ENCODE assay signal across 20 cellular contexts in the genomic region with DNA sequence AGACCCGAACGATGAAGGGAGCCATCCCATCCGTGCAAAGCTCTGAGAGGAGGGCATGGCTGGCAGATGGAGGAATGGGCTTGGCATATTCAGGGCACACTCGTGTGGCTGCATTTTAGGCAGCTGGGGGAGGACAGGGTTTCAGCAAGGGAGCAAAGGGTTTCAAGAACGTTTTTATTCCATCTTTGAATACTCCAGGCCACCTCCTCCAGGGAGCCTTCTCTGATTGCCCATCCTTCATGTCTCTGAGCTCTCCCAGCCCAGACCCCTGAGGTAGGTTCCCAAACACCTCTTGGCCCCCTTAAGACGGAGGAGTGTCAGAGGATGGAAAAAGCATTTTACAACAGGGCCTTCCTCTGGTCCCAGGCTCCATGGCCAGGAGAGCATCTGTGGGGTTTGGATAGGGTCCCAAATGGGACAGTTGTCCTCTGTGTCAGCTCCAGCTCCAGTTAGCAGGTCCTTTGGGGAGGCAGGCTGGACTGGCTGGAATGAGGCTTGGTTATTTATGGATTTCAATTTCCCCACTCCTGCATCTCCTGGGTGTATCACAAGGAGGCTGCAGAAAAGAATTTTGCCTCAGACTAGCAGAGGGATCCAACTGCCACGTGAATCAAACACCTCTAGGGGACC. TPM values are rescaled to one million over a fixed set of nuclear protein-coding genes. Genes with fewer than 3 reads are reported as not detected.
A peak's percentile ranks its signal among the peaks of the same experiment; 100 is the strongest.
DNase-seq lines count a peak whose midpoint lies in the region; ATAC-seq and TF ChIP-seq lines count a peak whose summit lies in the region.
"Had no signal": no experiment of that assay in that cellular context is flagged by ENCODE, and none has a peak within 500 bp of the region (broad histone marks: within the 10 kb centered on the region; RNA-seq: fewer than 3 reads in every experiment).

No MANE protein-coding gene starts in this region.

- no peak overlapping the region for H3K23ac ChIP-seq in IMR-90 (ENCODE audit: low read depth, low read length)

- H3K27me3 ChIP-seq in IMR-90 (ENCODE audit: control insufficient read depth, insufficient read depth, low read length) (peaks cover 14% of the 10 kb centered on the region), spleen (replicated peaks in 1 of 7) (peaks cover 0 to 55% (median 0%) of the 10 kb centered on the region in 7 donors)

- H3K4me3 ChIP-seq in IMR-90 (ENCODE audit: insufficient read depth, low read depth, low read length) (no peak overlapping the region), spleen (no peak overlapping the region)
- H3K4me3 ChIP-seq: GM23338 had no signal

- no peak overlapping the region for H2BK120ac ChIP-seq in IMR-90 (ENCODE audit: low read depth, low read length)

- no peak overlapping the region for H2AK5ac ChIP-seq in IMR-90 (ENCODE audit: low read depth, low read length)

- H4K5ac ChIP-seq in IMR-90 (ENCODE audit: low read depth, low read length): no peak overlapping the region

- no peak overlapping the region for H3K56ac ChIP-seq in IMR-90 (ENCODE audit: extremely low read depth, insufficient read depth, low read length)

- no peak for TF ChIP-seq RAD21 in IMR-90 (IDR thresholded peaks at IDR 0.05; ENCODE audit: low read length)

- H2AK9ac ChIP-seq in IMR-90 (replicated peaks; ENCODE audit: low read depth, low read length, poor library complexity): peak overlapping the region; percentile 42

- no peak overlapping the region for H2BK20ac ChIP-seq in IMR-90 (ENCODE audit: low read depth, low read length)

- H3K4me2 ChIP-seq in IMR-90 (ENCODE audit: low read depth, low read length): no peak overlapping the region
- H3K4me2 ChIP-seq: GM23338 had no signal

- in situ Hi-C loops in IMR-90 (cut with MboI; ENCODE audit: low sequenced_read_pairs): no loop called here

- H3K18ac ChIP-seq in IMR-90 (ENCODE audit: low read depth, low read length): no peak overlapping the region

- POLR2A ChIA-PET in IMR-90 (lab: Charles Lee; ENCODE audit: unreplicated experiment): no interaction called here

- H3K36me3 ChIP-seq in IMR-90 (ENCODE audit: control insufficient read depth, insufficient read depth, low read length) (no peaks in the 10 kb centered on the region), spleen (no peaks in the 10 kb centered on the region)

- no peaks in the 10 kb centered on the region for H3K9me3 ChIP-seq in IMR-90 (ENCODE audit: control insufficient read depth, insufficient read depth, low read length)
- H3K9me3 ChIP-seq in spleen: no peaks in the 10 kb centered on the region

- H3K4ac ChIP-seq in IMR-90 (ENCODE audit: low read depth, low read length): no peak overlapping the region

- WGBS in IMR-90 (ENCODE audit: extremely low coverage in 2 of 2, insufficient read length in 1 of 2), 2 experiments: no CpG with 5 or more reads among the region's 7 CpGs
- 68 to 79% (median 74%) methylated on average over 7 of the region's 7 CpGs for WGBS in spleen, 5 donors

- no peaks in the 10 kb centered on the region for H3K9me1 ChIP-seq in IMR-90 (ENCODE audit: insufficient read depth, low read length)

- TF ChIP-seq POLR2A in IMR-90 (IDR thresholded peaks at IDR 0.05; ENCODE audit: low read depth, low read length) (no peak), spleen (IDR thresholded peaks at IDR 0.05) (no peak)

- H3K4me1 ChIP-seq in IMR-90 (ENCODE audit: control insufficient read depth, insufficient read depth, low read length) (no peaks in the 10 kb centered on the region), spleen (no peaks in the 10 kb centered on the region)

- H4K8ac ChIP-seq in IMR-90 (ENCODE audit: low read depth in 2 of 2, low read length in 2 of 2): no peak overlapping the region

- no peaks in the 10 kb centered on the region for H4K20me1 ChIP-seq in IMR-90 (ENCODE audit: insufficient read depth, low read length)

- no peak overlapping the region for H2AFZ ChIP-seq in IMR-90 (replicated peaks; ENCODE audit: low read length, poor library complexity)
- H2AFZ ChIP-seq: GM23338 had no signal

- no TSS peak for BruUV-seq in IMR-90 (replicated peaks; lab: Mats Ljungman, UMichigan)

- H2BK15ac ChIP-seq in IMR-90 (ENCODE audit: low read depth, low read length): no peak overlapping the region

- H3K9ac ChIP-seq in IMR-90 (ENCODE audit: low read depth, low read length): no peak overlapping the region

- H3K27ac ChIP-seq in IMR-90 (ENCODE audit: insufficient read depth, low read length): no peak overlapping the region
- peak overlapping the region; percentile 29 for H3K27ac ChIP-seq in cingulate gyrus (ENCODE audit: low read depth, low read length)
- H3K27ac ChIP-seq in spleen: no peak overlapping the region

- H2BK5ac ChIP-seq in IMR-90 (ENCODE audit: low read depth, low read length, poor library complexity, severe bottlenecking): no peak overlapping the region

- H4K91ac ChIP-seq in IMR-90 (ENCODE audit: insufficient read depth, low read depth, low read length): no peak overlapping the region

- CTCF ChIA-PET in IMR-90 (lab: Yijun Ruan, JAX): no interaction called here

- no peak for ATAC-seq in IMR-90 (ENCODE audit: low read depth)
- no peak for ATAC-seq in GM21515 (IDR thresholded peaks at IDR 0.05; ENCODE audit: unreplicated experiment)
- ATAC-seq in HG03159 (IDR thresholded peaks at IDR 0.05; ENCODE audit: unreplicated experiment): no peak
- ATAC-seq: GM23338, HCT116 had no signal

- intact Hi-C loops in IMR-90 (cut with micrococcal nuclease): no loop called here
- intact Hi-C loops in spleen (cut with DNase I; ENCODE audit: low total_unique reads): no loop called here

- no peak for DNase-seq in IMR-90
- DNase-seq in myocyte (ENCODE audit: low read depth): peak; percentile 60
- DNase-seq in spleen: peak; percentile 14
- no peak for DNase-seq in dermis blood vessel endothelial cell
- DNase-seq: 8988T; C1 segment of cervical spinal cord; Calu3; CD4-positive, alpha-beta memory T cell; COR-L47; DMS153; DND-41; H9 had no signal

- no peak overlapping the region for H3K14ac ChIP-seq in IMR-90 (replicated peaks; ENCODE audit: low read depth, low read length)

- H3K79me1 ChIP-seq in IMR-90 (ENCODE audit: low read depth in 1 of 2, low read length in 2 of 2): no peaks in the 10 kb centered on the region

- dilution Hi-C loops in IMR-90 (cut with HindIII; ENCODE audit: low sequenced_read_pairs, unreplicated experiment): no loop called here

- no peak for TF ChIP-seq CTCF in IMR-90 (conservative IDR thresholded peaks at IDR 0.05; ENCODE audit: low read depth, low read length)
- no peak for TF ChIP-seq CTCF in spleen (IDR thresholded peaks at IDR 0.05 in 8 of 11, conservative IDR thresholded peaks at IDR 0.05 in 3 of 11)

TF ChIP-seq in IMR-90, 13 proteins besides CTCF, POLR2A, EP300 and RAD21:
- TF ChIP-seq CHD1 (IDR thresholded peaks at IDR 0.05; ENCODE audit: low read depth, low read length) (no peak), RFX5 (IDR thresholded peaks at IDR 0.05; ENCODE audit: low read depth, low read length) (no peak), MAFK (IDR thresholded peaks at IDR 0.05; ENCODE audit: low read depth, low read length) (no peak)
- TF ChIP-seq, protein P1, sequence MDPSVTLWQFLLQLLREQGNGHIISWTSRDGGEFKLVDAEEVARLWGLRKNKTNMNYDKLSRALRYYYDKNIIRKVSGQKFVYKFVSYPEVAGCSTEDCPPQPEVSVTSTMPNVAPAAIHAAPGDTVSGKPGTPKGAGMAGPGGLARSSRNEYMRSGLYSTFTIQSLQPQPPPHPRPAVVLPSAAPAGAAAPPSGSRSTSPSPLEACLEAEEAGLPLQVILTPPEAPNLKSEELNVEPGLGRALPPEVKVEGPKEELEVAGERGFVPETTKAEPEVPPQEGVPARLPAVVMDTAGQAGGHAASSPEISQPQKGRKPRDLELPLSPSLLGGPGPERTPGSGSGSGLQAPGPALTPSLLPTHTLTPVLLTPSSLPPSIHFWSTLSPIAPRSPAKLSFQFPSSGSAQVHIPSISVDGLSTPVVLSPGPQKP (IDR thresholded peaks at IDR 0.05; ENCODE audit: borderline replicate concordance, low read depth, low read length): no peak

RNA-seq across cellular contexts. Expression of a gene that starts 17.7 kb away (rescaled TPM):
- total RNA-seq in IMR-90 (2012; rRNA removed) (not detected in 2 replicates), myocyte (0.26 TPM in 1 of 2 replicates, not detected in the other), spleen (1 to 10 TPM in 5 of 7 donors, under 1 TPM in 2; 0.20 to 3.0 (median 1.2) TPM), dermis blood vessel endothelial cell (under 0.01 TPM in 1 of 2 replicates, not detected in the other)
- polyA plus RNA-seq in IMR-90 (2012; rRNA removed) (0.02 TPM in 1 of 2 replicates, not detected in the other), spleen (under 1 TPM; 0.11 to 0.45 (median 0.13) TPM)
- not detected in 2 replicates for polyA plus RNA-seq in IMR-90 (2012; cell fraction: cytosol; rRNA removed)
- polyA plus RNA-seq in IMR-90 (2012; cell fraction: nucleus; rRNA removed; ENCODE audit: low replicate concordance): not detected in 2 replicates
- polyA plus RNA-seq in myocyte (2012): 0.03 TPM
- total RNA-seq: A673; Calu3; CD4-positive, alpha-beta memory T cell; H4; H9 had no signal
- polyA plus RNA-seq: BJ; CD4-positive, alpha-beta memory T cell had no signal

Comparison
In these comparisons a context has a peak if more than half of its experiments do, and no peak if none do; other contexts are left out.
1. DNase-seq: peak in myocyte (single experiment) and spleen (single experiment); none in IMR-90 (single experiment) and dermis blood vessel endothelial cell (single experiment).